ENCODE assay signal across 18 cellular contexts in the genomic region with DNA sequence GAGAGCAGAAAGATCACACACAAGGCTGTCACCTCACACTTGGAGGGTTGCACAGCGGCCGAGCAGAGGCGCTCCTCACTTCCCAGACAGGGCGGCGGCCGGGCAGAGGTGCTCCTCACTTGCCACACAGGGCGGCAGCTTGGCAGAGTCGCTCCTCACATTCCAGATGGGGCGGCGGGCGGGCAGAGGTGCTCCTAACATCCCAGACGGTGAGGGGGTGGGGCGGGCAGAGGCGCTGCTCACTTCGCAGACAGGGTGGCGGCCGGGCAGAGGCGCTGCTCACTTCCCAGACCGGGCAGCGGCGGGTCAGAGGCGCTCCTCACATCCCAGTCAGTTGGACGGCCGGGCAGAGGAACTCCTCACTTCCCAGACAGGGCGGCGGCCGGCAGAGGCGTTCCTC. TPM values are rescaled to one million over a fixed set of nuclear protein-coding genes. Genes with fewer than 3 reads are reported as not detected.
DNase-seq lines count a peak whose midpoint lies in the region; ATAC-seq, FAIRE-seq and TF ChIP-seq lines count a peak whose summit lies in the region.
"Had no signal": no experiment of that assay in that cellular context is flagged by ENCODE, and none has a peak within 500 bp of the region (broad histone marks: within the 10 kb centered on the region; RNA-seq: fewer than 3 reads in every experiment).

No MANE protein-coding gene starts in this region.

- intact Hi-C loops in right lobe of liver (cut with DNase I), result no loop called here
- intact Hi-C loops in HepG2 (cut with micrococcal nuclease; ENCODE audit: unreplicated experiment), result no loop called here
- intact Hi-C loops in kidney (cut with DNase I), result no loop called here

- no TSS peak for BruUV-seq in HepG2 (replicated peaks; lab: Mats Ljungman, UMichigan)

- no peak overlapping the region for H3K14ac ChIP-seq in neuronal stem cell (ENCODE audit: low read length)

- TF ChIP-seq POLR2A in right lobe of liver (IDR thresholded peaks at IDR 0.05) (no peak), HepG2 (IDR thresholded peaks at IDR 0.05; ENCODE audit: insufficient read depth in 1 of 2, low read depth in 2 of 2, low read length in 2 of 2) (no peak), suprapubic skin (IDR thresholded peaks at IDR 0.05) (no peak)

- H3K27ac ChIP-seq in right lobe of liver (no peak overlapping the region), HepG2 (ENCODE audit: extremely low read length, insufficient read depth, low read length) (no peak overlapping the region), kidney (ENCODE audit: low read depth in 2 of 2, low read length in 2 of 2) (no peak overlapping the region), neuronal stem cell (replicated peaks; ENCODE audit: low read length) (no peak overlapping the region), suprapubic skin (no peak overlapping the region)
- H3K27ac ChIP-seq: BLaER1 treated with 17β-estradiol and CSF1 and Interleukin-3, amounts not matched to agents 10 nM and 100 nM had no signal

- H3K36me3 ChIP-seq in right lobe of liver (no peaks in the 10 kb centered on the region), HepG2 (replicated peaks in 1 of 2; ENCODE audit: control insufficient read depth in 1 of 2, insufficient read depth in 2 of 2, low read length in 2 of 2) (no peaks in the 10 kb centered on the region), kidney (ENCODE audit: control insufficient read depth in 1 of 2, insufficient read depth in 2 of 2, low read length in 2 of 2) (peaks cover 0 to 8% of the 10 kb centered on the region in 2 donors), neuronal stem cell (replicated peaks in 1 of 2; ENCODE audit: control insufficient read depth in 2 of 2, insufficient read depth in 2 of 2, low read length in 2 of 2) (peaks cover 0 to 3% of the 10 kb centered on the region in 2 donors), suprapubic skin (peaks cover 17% of the 10 kb centered on the region)

- no peaks in the 10 kb centered on the region for H4K20me1 ChIP-seq in HepG2 (ENCODE audit: insufficient read depth, low read length)

- H2AK5ac ChIP-seq in neuronal stem cell (ENCODE audit: low read depth, low read length), result no peak overlapping the region

- CTCF ChIA-PET in HepG2 (lab: Yijun Ruan, JAX; ENCODE audit: low intra/inter-chr PET ratio, low total read pairs), result no interaction called here

- H3K4me1 ChIP-seq in right lobe of liver, result peaks cover 0 to 7% (median 0%) of the 10 kb centered on the region in 4 donors
- H3K4me1 ChIP-seq in HepG2 (ENCODE audit: insufficient read depth, low read length), result no peaks in the 10 kb centered on the region
- no peaks in the 10 kb centered on the region for H3K4me1 ChIP-seq in kidney (ENCODE audit: control insufficient read depth in 1 of 2, insufficient read depth in 1 of 2, low read depth in 1 of 2, low read length in 2 of 2)
- no peaks in the 10 kb centered on the region for H3K4me1 ChIP-seq in neuronal stem cell (ENCODE audit: control insufficient read depth in 2 of 2, insufficient read depth in 1 of 2, low read depth in 1 of 2, low read length in 2 of 2)
- H3K4me1 ChIP-seq in suprapubic skin, result peaks cover 5% of the 10 kb centered on the region

- no peak overlapping the region for H2BK5ac ChIP-seq in neuronal stem cell (ENCODE audit: low read length)

- no peak overlapping the region for H2BK15ac ChIP-seq in neuronal stem cell (ENCODE audit: low read length)

- no peak overlapping the region for H4K91ac ChIP-seq in neuronal stem cell (ENCODE audit: low read depth, low read length, poor library complexity)

- no peak for TF ChIP-seq RAD21 in HepG2 (CRISPR knock-in tag; IDR thresholded peaks at IDR 0.05)

- H3K4ac ChIP-seq in neuronal stem cell (ENCODE audit: low read length), result no peak overlapping the region

- no peaks in the 10 kb centered on the region for H3K9me3 ChIP-seq in right lobe of liver
- H3K9me3 ChIP-seq in HepG2 (ENCODE audit: low read length), result peaks cover 10% of the 10 kb centered on the region
- H3K9me3 ChIP-seq in kidney (ENCODE audit: control insufficient read depth in 1 of 2, low read length in 2 of 2), result peaks cover 0 to 6% of the 10 kb centered on the region in 2 donors
- peaks cover 2 to 16% of the 10 kb centered on the region in 2 donors for H3K9me3 ChIP-seq in neuronal stem cell (replicated peaks in 1 of 2; ENCODE audit: control insufficient read depth in 2 of 2, insufficient read depth in 1 of 2, low read depth in 1 of 2, low read length in 2 of 2)
- peaks cover 4% of the 10 kb centered on the region for H3K9me3 ChIP-seq in suprapubic skin

- H3K18ac ChIP-seq in neuronal stem cell (ENCODE audit: low read length), result no peak overlapping the region

- ATAC-seq in right lobe of liver, result no peak
- ATAC-seq in HepG2, result no peak
- ATAC-seq in HG02678 (IDR thresholded peaks at IDR 0.05; ENCODE audit: unreplicated experiment), result no peak
- ATAC-seq: HCT116 had no signal

- H2AFZ ChIP-seq in HepG2 (ENCODE audit: low read length) (no peak overlapping the region), neuronal stem cell (ENCODE audit: low read length) (no peak overlapping the region)

- H3K23ac ChIP-seq in neuronal stem cell (ENCODE audit: low read depth, low read length, poor library complexity), result no peak overlapping the region

- H3K4me2 ChIP-seq in HepG2 (ENCODE audit: low read depth, low read length), result no peak overlapping the region
- H3K4me2 ChIP-seq in neuronal stem cell (ENCODE audit: insufficient read depth, low read length, poor library complexity, severe bottlenecking), result no peak overlapping the region
- H3K4me2 ChIP-seq: BLaER1 treated with 17β-estradiol and CSF1 and Interleukin-3, amounts not matched to agents 10 nM and 100 nM had no signal

- H4K8ac ChIP-seq in neuronal stem cell (ENCODE audit: low read depth, low read length), result no peak overlapping the region

- H3K9ac ChIP-seq in HepG2 (ENCODE audit: insufficient read depth, low read depth, low read length), result no peak overlapping the region
- no peak overlapping the region for H3K9ac ChIP-seq in kidney (ENCODE audit: low read length in 2 of 2)
- H3K9ac ChIP-seq in neuronal stem cell (ENCODE audit: low read depth, low read length, poor library complexity), result peak overlapping the region; percentile 50
- H3K9ac ChIP-seq: BLaER1 treated with 17β-estradiol and CSF1 and Interleukin-3, amounts not matched to agents 10 nM and 100 nM had no signal

- no peak overlapping the region for H3K4me3 ChIP-seq in right lobe of liver
- no peak overlapping the region for H3K4me3 ChIP-seq in HepG2 (replicated peaks in 1 of 3; ENCODE audit: insufficient read depth in 1 of 3, low read depth in 2 of 3, low read length in 3 of 3)
- H3K4me3 ChIP-seq in kidney (ENCODE audit: low read length in 2 of 2), result no peak overlapping the region
- no peak overlapping the region for H3K4me3 ChIP-seq in neuronal stem cell (ENCODE audit: low read length in 2 of 2)
- H3K4me3 ChIP-seq in suprapubic skin, result no peak overlapping the region
- H3K4me3 ChIP-seq: BLaER1 treated with 17β-estradiol and CSF1 and Interleukin-3, amounts not matched to agents 10 nM and 100 nM had no signal

- DNase-seq in right lobe of liver, result peak in 2 of 3 donors; percentile 24 to 58
- no peak for DNase-seq in HepG2 (ENCODE audit: low spot score)
- DNase-seq in kidney, result peak; percentile 71
- DNase-seq in neuronal stem cell (ENCODE audit: low spot score), result no peak
- DNase-seq in suprapubic skin (ENCODE audit: low spot score in 2 of 2), result peak; percentile 59 to 75
- DNase-seq in D341Med (ENCODE audit: low spot score), result no peak
- DNase-seq in HCEC 1CT, result no peak
- DNase-seq: CD8-positive, alpha-beta memory T cell; COR-L47; HFFc6 had no signal

- no peak overlapping the region for H2BK120ac ChIP-seq in neuronal stem cell (ENCODE audit: low read depth, low read length)

- H3K79me2 ChIP-seq in HepG2 (ENCODE audit: insufficient read depth, low read length), result peaks cover 19% of the 10 kb centered on the region

- no peak for TF ChIP-seq CTCF in right lobe of liver (IDR thresholded peaks at IDR 0.05)
- TF ChIP-seq CTCF in HepG2 (CRISPR knock-in tag; IDR thresholded peaks at IDR 0.05), result no peak
- TF ChIP-seq CTCF in kidney (IDR thresholded peaks at IDR 0.05; ENCODE audit: borderline replicate concordance, extremely low read depth, insufficient read depth), result no peak
- no peak for TF ChIP-seq CTCF in suprapubic skin (IDR thresholded peaks at IDR 0.05)

- POLR2A ChIA-PET in HepG2 (lab: Yijun Ruan, JAX), result no interaction called here

- 91% methylated on average over 13 of the region's 28 CpGs for WGBS in right lobe of liver (ENCODE audit: insufficient coverage, low coverage, low lambda C conversion rate, missing lambda C conversion rate)
- WGBS in HepG2 (ENCODE audit: low lambda C conversion rate), result 95% methylated on average over 17 of the region's 28 CpGs
- WGBS in neuronal stem cell (ENCODE audit: extremely low coverage in 2 of 2, insufficient read length in 2 of 2, insufficient replicate concordance in 1 of 2), 2 donors, result no CpG with 5 or more reads among the region's 28 CpGs
- WGBS in suprapubic skin, result 83% methylated on average over 17 of the region's 28 CpGs

- no peaks in the 10 kb centered on the region for H3K79me1 ChIP-seq in neuronal stem cell (ENCODE audit: low read depth, low read length)

- in situ Hi-C loops in HepG2 (cut with HindIII; ENCODE audit: extremely low pct_ligation_motif_present, low pct_unique_long_range_greater_than_20kb), result no loop called here

- H3K27me3 ChIP-seq in right lobe of liver (no peaks in the 10 kb centered on the region), HepG2 (ENCODE audit: control insufficient read depth in 1 of 2, insufficient read depth in 2 of 2, low read length in 2 of 2) (no peaks in the 10 kb centered on the region), neuronal stem cell (ENCODE audit: control insufficient read depth in 3 of 3, insufficient read depth in 3 of 3, low read depth in 1 of 3, low read length in 3 of 3) (no peaks in the 10 kb centered on the region), suprapubic skin (no peaks in the 10 kb centered on the region)
- H3K27me3 ChIP-seq: BLaER1 treated with 17β-estradiol and CSF1 and Interleukin-3, amounts not matched to agents 10 nM and 100 nM had no signal

- TF ChIP-seq EP300 in HepG2 (IDR thresholded peaks at IDR 0.05; ENCODE audit: low read depth in 2 of 2, low read length in 2 of 2) (no peak), HepG2 (CRISPR knock-in tag; IDR thresholded peaks at IDR 0.05; ENCODE audit: borderline replicate concordance) (no peak), suprapubic skin (IDR thresholded peaks at IDR 0.05) (no peak)

- H2BK12ac ChIP-seq in neuronal stem cell (ENCODE audit: low read length), result no peak overlapping the region

- FAIRE-seq in HepG2 (lab: Jason Lieb, UNC) (no peak), kidney (lab: Jason Lieb, UNC) (no peak)
- FAIRE-seq: D721Med, G401.6, GM12891, GM19239 had no signal

RNA-seq across cellular contexts. Expression of gene TMBIM4, which starts 9.1 kb away (rescaled TPM):
- 10 to 100 TPM; 72.3 to 88.9 (median 77.7) TPM for total RNA-seq in right lobe of liver
- 42.7 and 60.5 TPM in 2 replicates for total RNA-seq in HepG2 (2016; rRNA removed; fragmentation: Illumina TruSeq; extraction: Trizol)
- 23.4 and 25.4 TPM in 2 replicates for total RNA-seq in HepG2 (2016; cell fraction: cytosol; rRNA removed; fragmentation: Illumina TruSeq; extraction: Trizol; ENCODE audit: low read depth)
- 39.4 and 63.5 TPM in 2 replicates for total RNA-seq in HepG2 (2016; cell fraction: insoluble cytoplasmic fraction; rRNA removed; fragmentation: Illumina TruSeq; extraction: Trizol)
- total RNA-seq in HepG2 (2016; cell fraction: membrane; rRNA removed; fragmentation: Illumina TruSeq; extraction: Trizol), result 26.8 and 31.2 TPM in 2 replicates
- total RNA-seq in HepG2 (2016; cell fraction: nucleus; rRNA removed; fragmentation: Illumina TruSeq; extraction: Trizol), result 49.6 and 63.4 TPM in 2 replicates
- polyA plus RNA-seq in HepG2 (2011; rRNA removed), result 50.6 and 67.7 TPM in 2 replicates
- polyA plus RNA-seq in HepG2 (2011; cell fraction: cytosol; rRNA removed), result 52.4 and 84.3 TPM in 2 replicates
- 13.8 and 20.7 TPM in 2 replicates for polyA plus RNA-seq in HepG2 (2011; cell fraction: nucleus; rRNA removed)
- 22.5 and 39.1 TPM in 2 replicates for polyA plus RNA-seq in HepG2 (2012)
- polyA plus RNA-seq in HepG2 (2016; cell fraction: cytosol; fragmentation: Illumina TruSeq; extraction: Trizol; ENCODE audit: low read depth), result 38.5 and 45.6 TPM in 2 replicates
- polyA plus RNA-seq in HepG2 (2016; cell fraction: insoluble cytoplasmic fraction; fragmentation: Illumina TruSeq; extraction: Trizol; ENCODE audit: low read depth), result 48.1 and 48.4 TPM in 2 replicates
- 37.2 and 37.7 TPM in 2 replicates for polyA plus RNA-seq in HepG2 (2016; cell fraction: membrane; fragmentation: Illumina TruSeq; extraction: Trizol; ENCODE audit: low read depth)
- polyA plus RNA-seq in HepG2 (2016; cell fraction: nucleus; fragmentation: Illumina TruSeq; extraction: Trizol; ENCODE audit: insufficient read depth, low read depth), result 94.9 and 98.2 TPM in 2 replicates
- 18.5 and 25.0 TPM in 2 replicates for polyA minus RNA-seq in HepG2 (2011; rRNA and poly(A)+ RNA removed; ENCODE audit: low replicate concordance)
- polyA minus RNA-seq in HepG2 (2011; cell fraction: cytosol; rRNA and poly(A)+ RNA removed), result 21.6 and 27.0 TPM in 2 replicates
- polyA minus RNA-seq in HepG2 (2011; cell fraction: nucleus; rRNA and poly(A)+ RNA removed), result 13.4 and 17.9 TPM in 2 replicates
- total RNA-seq in kidney, result 140 TPM
- polyA plus RNA-seq in kidney (ENCODE audit: insufficient read depth, low read depth, low replicate concordance), result 179 TPM
- polyA plus RNA-seq in neuronal stem cell (2013, experiment 1 of 2), result 48.3 TPM
- polyA plus RNA-seq in neuronal stem cell (2013, experiment 2 of 2), result 52.4 TPM
- 100 to 1,000 TPM in 2 of 4 donors, 10 to 100 TPM in 2; 48.6 to 136 (median 108) TPM for total RNA-seq in suprapubic skin

RNA-seq across cellular contexts. Expression of gene IRAK3, which starts 28.3 kb away (rescaled TPM):
- total RNA-seq in right lobe of liver (1 to 10 TPM; 1.3 to 7.0 (median 3.5) TPM), HepG2 (2016; rRNA removed; fragmentation: Illumina TruSeq; extraction: Trizol) (not detected in 2 replicates), kidney (19.9 TPM), suprapubic skin (1 to 10 TPM; 3.8 to 8.8 (median 7.1) TPM)
- not detected in 2 replicates for total RNA-seq in HepG2 (2016; cell fraction: cytosol; rRNA removed; fragmentation: Illumina TruSeq; extraction: Trizol; ENCODE audit: low read depth)
- not detected in 2 replicates for total RNA-seq in HepG2 (2016; cell fraction: insoluble cytoplasmic fraction; rRNA removed; fragmentation: Illumina TruSeq; extraction: Trizol)
- total RNA-seq in HepG2 (2016; cell fraction: membrane; rRNA removed; fragmentation: Illumina TruSeq; extraction: Trizol), result not detected in 2 replicates
- not detected in 2 replicates for total RNA-seq in HepG2 (2016; cell fraction: nucleus; rRNA removed; fragmentation: Illumina TruSeq; extraction: Trizol)
- polyA plus RNA-seq in HepG2 (2011; rRNA removed) (0.01 TPM in 1 of 2 replicates, not detected in the other), kidney (ENCODE audit: insufficient read depth, low read depth, low replicate concordance) (1.2 TPM)
- 0.01 TPM in 1 of 2 replicates, not detected in the other for polyA plus RNA-seq in HepG2 (2011; cell fraction: cytosol; rRNA removed)
- not detected in 2 replicates for polyA plus RNA-seq in HepG2 (2011; cell fraction: nucleus; rRNA removed)
- not detected in 2 replicates for polyA plus RNA-seq in HepG2 (2012)
- not detected in 2 replicates for polyA plus RNA-seq in HepG2 (2016; cell fraction: cytosol; fragmentation: Illumina TruSeq; extraction: Trizol; ENCODE audit: low read depth)
- not detected in 2 replicates for polyA plus RNA-seq in HepG2 (2016; cell fraction: insoluble cytoplasmic fraction; fragmentation: Illumina TruSeq; extraction: Trizol; ENCODE audit: low read depth)
- not detected in 2 replicates for polyA plus RNA-seq in HepG2 (2016; cell fraction: membrane; fragmentation: Illumina TruSeq; extraction: Trizol; ENCODE audit: low read depth)
- not detected in 2 replicates for polyA plus RNA-seq in HepG2 (2016; cell fraction: nucleus; fragmentation: Illumina TruSeq; extraction: Trizol; ENCODE audit: insufficient read depth, low read depth)
- not detected in 2 replicates for polyA minus RNA-seq in HepG2 (2011; rRNA and poly(A)+ RNA removed; ENCODE audit: low replicate concordance)
- polyA minus RNA-seq in HepG2 (2011; cell fraction: cytosol; rRNA and poly(A)+ RNA removed), result not detected in 2 replicates
- polyA minus RNA-seq in HepG2 (2011; cell fraction: nucleus; rRNA and poly(A)+ RNA removed), result under 0.01 TPM in 1 of 2 replicates, not detected in the other
- 0.50 TPM for polyA plus RNA-seq in neuronal stem cell (2013, experiment 1 of 2)
- polyA plus RNA-seq in neuronal stem cell (2013, experiment 2 of 2), result 0.39 TPM
- total RNA-seq: A172 had no signal
- polyA plus RNA-seq: CD8-positive, alpha-beta memory T cell had no signal

RNA-seq across cellular contexts. Expression of gene LLPH, which starts 30.2 kb away (rescaled TPM):
- 10 to 100 TPM in 2 of 6 experiments, 1 to 10 TPM in 4; 5.2 to 13.0 (median 7.8) TPM for total RNA-seq in right lobe of liver
- 25.6 and 38.6 TPM in 2 replicates for total RNA-seq in HepG2 (2016; rRNA removed; fragmentation: Illumina TruSeq; extraction: Trizol)
- total RNA-seq in HepG2 (2016; cell fraction: cytosol; rRNA removed; fragmentation: Illumina TruSeq; extraction: Trizol; ENCODE audit: low read depth), result 5.4 and 7.8 TPM in 2 replicates
- total RNA-seq in HepG2 (2016; cell fraction: insoluble cytoplasmic fraction; rRNA removed; fragmentation: Illumina TruSeq; extraction: Trizol), result 22.4 and 38.8 TPM in 2 replicates
- 7.7 and 9.0 TPM in 2 replicates for total RNA-seq in HepG2 (2016; cell fraction: membrane; rRNA removed; fragmentation: Illumina TruSeq; extraction: Trizol)
- total RNA-seq in HepG2 (2016; cell fraction: nucleus; rRNA removed; fragmentation: Illumina TruSeq; extraction: Trizol), result 9.0 and 10.8 TPM in 2 replicates
- 3.7 and 4.2 TPM in 2 replicates for polyA plus RNA-seq in HepG2 (2011; rRNA removed)
- polyA plus RNA-seq in HepG2 (2011; cell fraction: cytosol; rRNA removed), result 1.4 and 3.0 TPM in 2 replicates
- polyA plus RNA-seq in HepG2 (2011; cell fraction: nucleus; rRNA removed), result 0.72 and 0.88 TPM in 2 replicates
- 15.8 and 20.3 TPM in 2 replicates for polyA plus RNA-seq in HepG2 (2012)
- 10.1 and 12.2 TPM in 2 replicates for polyA plus RNA-seq in HepG2 (2016; cell fraction: cytosol; fragmentation: Illumina TruSeq; extraction: Trizol; ENCODE audit: low read depth)
- polyA plus RNA-seq in HepG2 (2016; cell fraction: insoluble cytoplasmic fraction; fragmentation: Illumina TruSeq; extraction: Trizol; ENCODE audit: low read depth), result 58.6 and 68.8 TPM in 2 replicates
- 10.8 and 11.9 TPM in 2 replicates for polyA plus RNA-seq in HepG2 (2016; cell fraction: membrane; fragmentation: Illumina TruSeq; extraction: Trizol; ENCODE audit: low read depth)
- polyA plus RNA-seq in HepG2 (2016; cell fraction: nucleus; fragmentation: Illumina TruSeq; extraction: Trizol; ENCODE audit: insufficient read depth, low read depth), result 21.3 and 22.5 TPM in 2 replicates
- 1.2 and 2.7 TPM in 2 replicates for polyA minus RNA-seq in HepG2 (2011; rRNA and poly(A)+ RNA removed; ENCODE audit: low replicate concordance)
- polyA minus RNA-seq in HepG2 (2011; cell fraction: cytosol; rRNA and poly(A)+ RNA removed), result 0.97 and 1.2 TPM in 2 replicates
- polyA minus RNA-seq in HepG2 (2011; cell fraction: nucleus; rRNA and poly(A)+ RNA removed), result 4.4 and 4.6 TPM in 2 replicates
- total RNA-seq in kidney, result 21.9 TPM
- polyA plus RNA-seq in kidney (ENCODE audit: insufficient read depth, low read depth, low replicate concordance), result 28.7 TPM
- polyA plus RNA-seq in neuronal stem cell (2013, experiment 1 of 2), result 19.7 TPM
- 21.1 TPM for polyA plus RNA-seq in neuronal stem cell (2013, experiment 2 of 2)
- total RNA-seq in suprapubic skin, result 1 to 10 TPM; 6.4 to 8.3 (median 6.7) TPM

Comparison
In these comparisons a context has a peak if more than half of its experiments do, and no peak if none do; other contexts are left out.
1. DNase-seq: peak in right lobe of liver (2 of 3), kidney (single experiment) and suprapubic skin (2 of 2); none in HepG2 (single experiment), neuronal stem cell (single experiment), D341Med (single experiment) and HCEC 1CT (single experiment).